Comparison of ENCODE assay signal across 8 cellular contexts in the genomic region with DNA sequence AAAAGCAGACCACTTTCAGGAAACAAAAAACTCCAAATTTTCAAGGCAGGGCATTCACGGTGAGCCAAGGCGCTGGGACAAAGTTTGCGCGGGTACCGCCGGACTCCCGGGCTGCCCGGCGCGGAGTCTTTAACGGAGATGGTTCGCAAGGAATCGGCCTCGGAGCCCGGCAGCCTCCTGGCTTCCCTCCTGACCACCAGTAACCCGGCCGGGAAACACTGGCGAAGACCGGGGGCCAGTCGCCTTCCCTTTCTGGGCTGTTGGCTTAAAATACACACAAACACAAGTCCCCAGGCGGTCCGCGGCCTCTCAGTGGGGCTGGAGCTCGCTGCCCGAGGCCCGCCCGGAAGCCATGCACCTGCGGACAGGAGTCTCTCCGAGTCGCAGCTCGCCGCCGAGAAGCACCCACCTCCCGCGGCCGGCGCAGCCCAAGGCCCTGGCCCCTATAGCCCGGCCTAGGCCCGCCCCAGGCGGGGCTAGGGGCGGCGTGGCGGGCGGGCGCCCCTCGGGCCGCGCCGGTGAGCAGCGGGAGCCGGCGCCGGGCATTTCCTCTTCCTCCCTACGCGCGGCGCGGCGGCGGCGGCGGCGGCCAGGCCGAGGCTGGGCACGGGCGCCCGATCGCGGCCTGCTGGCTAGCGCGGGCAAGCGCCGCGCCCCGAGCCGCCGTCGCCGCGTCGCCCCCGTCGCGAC. TPM values are rescaled to one million over a fixed set of nuclear protein-coding genes. Genes with fewer than 3 reads are reported as not detected.
A peak's percentile ranks its signal among the peaks of the same experiment; 100 is the strongest.
DNase-seq lines count a peak whose midpoint lies in the region; ATAC-seq and TF ChIP-seq lines count a peak whose summit lies in the region.

No MANE protein-coding gene starts in this region.

- H3K4me1 Mint-ChIP-seq in endodermal cell, result peaks cover 17% of the 10 kb centered on the region

- DNase-seq in NCI-H2029 (lab: John Stamatoyannopoulos, UW) (peak; percentile 37), NCI-H2029 treated with DMSO at 0.1 percent for 48 hours (lab: John Stamatoyannopoulos, UW) (no peak), NCI-H2171 treated with DMSO at 0.1 percent for 48 hours (lab: John Stamatoyannopoulos, UW) (peak; percentile 64), endodermal cell (peak; percentile 85), middle frontal gyrus (ENCODE audit: extremely low spot score, low spot score) (peak; percentile 20)
- DNase-seq in activated CD8-positive, alpha-beta memory T cell treated with anti-CD3 and anti-CD28 coated beads for 48 hours (ENCODE audit: low read depth in 2 of 3, low spot score in 2 of 3), result peak; percentile 40 to 52 (median 40)
- DNase-seq in stimulated activated CD8-positive, alpha-beta memory T cell treated with anti-CD3 and anti-CD28 coated beads, Interleukin-4, amount 100 ng/mL, for 1 hour (ENCODE audit: low read depth in 2 of 2, low spot score in 1 of 2), result peak; percentile 5 to 22

- H3K27me3 Mint-ChIP-seq in endodermal cell (ENCODE audit: insufficient read depth), result no peaks in the 10 kb centered on the region

- no peaks in the 10 kb centered on the region for H3K27me3 ChIP-seq in endodermal cell (ENCODE audit: control insufficient read depth, insufficient read depth, low read length, poor library complexity, severe bottlenecking)

- peak; percentile 43 for ATAC-seq in HG02763 (IDR thresholded peaks at IDR 0.05; ENCODE audit: unreplicated experiment)

- peaks cover 13% of the 10 kb centered on the region for H3K36me3 ChIP-seq in endodermal cell (ENCODE audit: control insufficient read depth, insufficient read depth, low read length)

- H3K9ac ChIP-seq in endodermal cell (ENCODE audit: extremely low read depth, low read length, poor library complexity, severe bottlenecking), result peak overlapping the region; percentile 81

- peak overlapping the region; percentile 93 for H3K4me3 ChIP-seq in endodermal cell (ENCODE audit: low read length)

- H3K36me3 Mint-ChIP-seq in endodermal cell (ENCODE audit: low read depth), result peaks cover 19% of the 10 kb centered on the region

- H3K4me3 Mint-ChIP-seq in endodermal cell, result peak overlapping the region; percentile 78

- H3K27ac ChIP-seq in endodermal cell (ENCODE audit: low read depth, low read length), result peak overlapping the region; percentile 92

- peaks cover 4% of the 10 kb centered on the region for H3K9me3 ChIP-seq in endodermal cell (ENCODE audit: control insufficient read depth, low read length)

- 0% methylated on average over 6 to 84 of the region's 84 CpGs for WGBS in endodermal cell (ENCODE audit: insufficient coverage in 1 of 2, insufficient read length in 1 of 2), 2 experiments

- H3K4me1 ChIP-seq in endodermal cell (ENCODE audit: control insufficient read depth, insufficient read depth, low read length), result no peaks in the 10 kb centered on the region

- no peak for TF ChIP-seq CTCF in endodermal cell (conservative IDR thresholded peaks at IDR 0.05)

- no peaks in the 10 kb centered on the region for H3K9me3 Mint-ChIP-seq in endodermal cell

- H3K27ac Mint-ChIP-seq in endodermal cell, result peak overlapping the region; percentile 95

RNA-seq across cellular contexts. Expression of a gene that starts 0.6 kb away (rescaled TPM):
- 10 to 100 TPM; 71.8 to 86.8 TPM for total RNA-seq in endodermal cell
- 77.4 TPM for polyA plus RNA-seq in endodermal cell (2013, experiment 1 of 2)
- 68.3 TPM for polyA plus RNA-seq in endodermal cell (2013, experiment 2 of 2)
